Comparison of ENCODE assay signal across 8 cellular contexts in genomic region chr3:141368062-141368924, GRCh38. TPM values are rescaled to one million over a fixed set of nuclear protein-coding genes. Genes with fewer than 3 reads are reported as not detected.
DNase-seq lines count a peak whose midpoint lies in the region; ATAC-seq lines count a peak whose summit lies in the region.

A gene with protein sequence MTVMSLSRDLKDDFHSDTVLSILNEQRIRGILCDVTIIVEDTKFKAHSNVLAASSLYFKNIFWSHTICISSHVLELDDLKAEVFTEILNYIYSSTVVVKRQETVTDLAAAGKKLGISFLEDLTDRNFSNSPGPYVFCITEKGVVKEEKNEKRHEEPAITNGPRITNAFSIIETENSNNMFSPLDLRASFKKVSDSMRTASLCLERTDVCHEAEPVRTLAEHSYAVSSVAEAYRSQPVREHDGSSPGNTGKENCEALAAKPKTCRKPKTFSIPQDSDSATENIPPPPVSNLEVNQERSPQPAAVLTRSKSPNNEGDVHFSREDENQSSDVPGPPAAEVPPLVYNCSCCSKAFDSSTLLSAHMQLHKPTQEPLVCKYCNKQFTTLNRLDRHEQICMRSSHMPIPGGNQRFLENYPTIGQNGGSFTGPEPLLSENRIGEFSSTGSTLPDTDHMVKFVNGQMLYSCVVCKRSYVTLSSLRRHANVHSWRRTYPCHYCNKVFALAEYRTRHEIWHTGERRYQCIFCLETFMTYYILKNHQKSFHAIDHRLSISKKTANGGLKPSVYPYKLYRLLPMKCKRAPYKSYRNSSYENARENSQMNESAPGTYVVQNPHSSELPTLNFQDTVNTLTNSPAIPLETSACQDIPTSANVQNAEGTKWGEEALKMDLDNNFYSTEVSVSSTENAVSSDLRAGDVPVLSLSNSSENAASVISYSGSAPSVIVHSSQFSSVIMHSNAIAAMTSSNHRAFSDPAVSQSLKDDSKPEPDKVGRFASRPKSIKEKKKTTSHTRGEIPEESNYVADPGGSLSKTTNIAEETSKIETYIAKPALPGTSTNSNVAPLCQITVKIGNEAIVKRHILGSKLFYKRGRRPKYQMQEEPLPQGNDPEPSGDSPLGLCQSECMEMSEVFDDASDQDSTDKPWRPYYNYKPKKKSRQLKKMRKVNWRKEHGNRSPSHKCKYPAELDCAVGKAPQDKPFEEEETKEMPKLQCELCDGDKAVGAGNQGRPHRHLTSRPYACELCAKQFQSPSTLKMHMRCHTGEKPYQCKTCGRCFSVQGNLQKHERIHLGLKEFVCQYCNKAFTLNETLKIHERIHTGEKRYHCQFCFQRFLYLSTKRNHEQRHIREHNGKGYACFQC (N-terminal part only) (plus strand): TSS chr3:141368504. CDS start chr3:141442389, 73,885 bp downstream.

- POLR2A ChIA-PET in CD8-positive, alpha-beta memory T cell (lab: Charles Lee), result no interaction called here

- DNase-seq in CD8-positive, alpha-beta memory T cell, result no peak
- DNase-seq in adipocyte (ENCODE audit: low read depth) (peak; percentile 94), Right ventricle myocardium superior (peak; percentile 93), nucleus accumbens (lab: John Stamatoyannopoulos, UW) (peak; percentile 22 to 97 (median 89)), GDM1 (lab: John Stamatoyannopoulos, UW) (no peak), DMS 273 treated with DMSO at 0.1 percent for 48 hours (lab: John Stamatoyannopoulos, UW) (no peak)

- H3K9me3 Mint-ChIP-seq in CD8-positive, alpha-beta memory T cell, result peaks cover 0 to 2% (median 0%) of the 10 kb centered on the region in 5 donors

- ATAC-seq in Right ventricle myocardium superior (ENCODE audit: poor library complexity), result peak; percentile 90
- ATAC-seq in GM18511 (IDR thresholded peaks at IDR 0.05; ENCODE audit: unreplicated experiment), result no peak

- H3K9ac ChIP-seq in HUES6 (ENCODE audit: low read length) (peak within 1 kb of the TSS; percentile 88), adipocyte (ENCODE audit: low read length) (peak within 1 kb of the TSS; percentile 77)

- no peaks in the 10 kb centered on the region for H3K36me3 ChIP-seq in CD8-positive, alpha-beta memory T cell (ENCODE audit: insufficient read depth, low read length)
- H3K36me3 ChIP-seq in HUES6 (ENCODE audit: control insufficient read depth, insufficient read depth, low read length) (no peaks in the 10 kb centered on the region; the same call in 1 of the 2 replicates), adipocyte (ENCODE audit: control insufficient read depth, insufficient read depth, low read length, severe bottlenecking) (no peaks in the 10 kb centered on the region)

- no peak within 1 kb of the TSS for H3K4me3 ChIP-seq in CD8-positive, alpha-beta memory T cell (ENCODE audit: low read length)
- H3K4me3 ChIP-seq in HUES6 (ENCODE audit: low read depth, low read length) (peak within 1 kb of the TSS; percentile 46), adipocyte (ENCODE audit: low read length) (peak within 1 kb of the TSS; percentile 69)

- peaks cover 0 to 2% of the 10 kb centered on the region in 2 donors for H3K27me3 Mint-ChIP-seq in CD8-positive, alpha-beta memory T cell

- H3K27ac Mint-ChIP-seq in CD8-positive, alpha-beta memory T cell, result peak within 1 kb of the TSS in 3 of 8 donors; percentile 6 to 77 (median 51)

- intact Hi-C loops in Right ventricle myocardium superior (cut with DNase I), result loop anchor here (5.0 to 10.0 kb wide), 2 partner anchors 39 to 53 kb away; no protein-coding TSS in a partner anchor

- peaks cover 3% of the 10 kb centered on the region for H3K4me1 ChIP-seq in CD8-positive, alpha-beta memory T cell (ENCODE audit: insufficient read depth, low read length)
- H3K4me1 ChIP-seq in HUES6 (ENCODE audit: control insufficient read depth, insufficient read depth, low read length) (peaks cover 52% of the 10 kb centered on the region), adipocyte (ENCODE audit: control insufficient read depth, insufficient read depth, low read length) (peaks cover 45% of the 10 kb centered on the region)

- CTCF ChIA-PET in CD8-positive, alpha-beta memory T cell (lab: Charles Lee), result interaction anchor here (0.9 to 5.3 kb wide), 3 partner anchors 73 to 185 kb away, joined by 3 to 62 read pairs (median 51); no protein-coding TSS in a partner anchor

- peaks cover 7 to 8% (median 8%) of the 10 kb centered on the region in 3 donors for H3K4me1 Mint-ChIP-seq in CD8-positive, alpha-beta memory T cell

- H3K36me3 Mint-ChIP-seq in CD8-positive, alpha-beta memory T cell, result no peaks in the 10 kb centered on the region

- peak within 1 kb of the TSS; percentile 61 for H3K27ac ChIP-seq in CD8-positive, alpha-beta memory T cell (ENCODE audit: low read depth, low read length)
- peak within 1 kb of the TSS; percentile 97 for H3K27ac ChIP-seq in HUES6 (ENCODE audit: low read depth, low read length)

- peak within 1 kb of the TSS in 1 of 7 donors; percentile 9 for H3K4me3 Mint-ChIP-seq in CD8-positive, alpha-beta memory T cell

- no peaks in the 10 kb centered on the region for H3K9me3 ChIP-seq in CD8-positive, alpha-beta memory T cell (ENCODE audit: low read length)
- peaks cover under 1% of the 10 kb centered on the region; the same call in 1 of the 2 replicates for H3K9me3 ChIP-seq in HUES6 (ENCODE audit: control insufficient read depth, insufficient read depth, low read depth, low read length)
- no peaks in the 10 kb centered on the region for H3K9me3 ChIP-seq in adipocyte (ENCODE audit: control insufficient read depth, low read length)

- no peaks in the 10 kb centered on the region for H3K27me3 ChIP-seq in CD8-positive, alpha-beta memory T cell (ENCODE audit: insufficient read depth, low read length, poor library complexity, severe bottlenecking)
- H3K27me3 ChIP-seq in HUES6 (ENCODE audit: control insufficient read depth, insufficient read depth, low read length) (no peaks in the 10 kb centered on the region), adipocyte (replicated peaks; ENCODE audit: control insufficient read depth, insufficient read depth, low read length) (no peaks in the 10 kb centered on the region)

RNA-seq across cellular contexts. Expression of the gene that starts here (rescaled TPM):
- total RNA-seq in CD8-positive, alpha-beta memory T cell, result 10 to 100 TPM; 78.6 to 87.1 TPM
- polyA plus RNA-seq in CD8-positive, alpha-beta memory T cell, result 115 TPM
- 89.6 TPM for total RNA-seq in Right ventricle myocardium superior

Comparison
In these comparisons a context has a peak if more than half of its experiments do, and no peak if none do; other contexts are left out.
1. DNase-seq: peak in adipocyte (single experiment), Right ventricle myocardium superior (single experiment) and nucleus accumbens (56 of 56); none in CD8-positive, alpha-beta memory T cell (0 of 5), GDM1 (single experiment) and DMS 273 treated with DMSO at 0.1 percent for 48 hours (single experiment).